Comparison of ENCODE assay signal across 29 cellular contexts in the genomic region with DNA sequence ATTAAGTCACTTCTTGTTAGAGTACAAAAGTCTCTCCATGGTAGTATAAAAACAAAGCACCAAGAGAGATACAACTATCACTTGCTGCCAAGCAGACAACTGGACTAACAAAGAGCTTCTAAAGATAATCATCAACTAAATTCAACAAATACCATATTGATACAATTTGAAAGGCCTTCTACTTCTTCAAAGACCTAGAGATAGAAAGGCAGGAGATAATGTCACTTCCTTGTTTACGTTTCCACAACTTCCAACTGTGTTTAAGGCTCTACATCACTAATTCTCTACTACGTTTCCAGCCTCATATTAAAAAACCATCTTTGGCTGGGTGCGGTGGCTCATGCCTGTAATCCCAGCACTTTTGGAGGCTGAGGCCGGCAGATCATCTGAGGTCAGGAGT.
"Had no signal": no experiment of that assay in that cellular context is flagged by ENCODE, and none has a peak within 500 bp of the region (broad histone marks: within the 10 kb centered on the region; RNA-seq: fewer than 3 reads in every experiment).

No MANE protein-coding gene starts in this region.

- H3K4me3 Mint-ChIP-seq: immature natural killer cell; naive B cell; natural killer cell treated with Interleukin-12 subunit alpha and Interleukin-12 subunit beta and Interleukin-15 and Interleukin-18, amount 100 ng/mL, for 72 hours; neural progenitor cell; stimulated activated effector memory CD8-positive, alpha-beta T cell treated with anti-CD3 and anti-CD28 coated beads, Interleukin-12 subunit alpha, Interleukin-12 subunit beta, amount 100 ng/mL, for 72 hours; stimulated activated naive CD8-positive, alpha-beta T cell treated with anti-CD3 and anti-CD28 coated beads, Interleukin-15, Interleukin-2, amounts not matched to agents 100 ng/mL and 50 ng/mL, for 24 hours had no signal

- ATAC-seq: foreskin keratinocyte; gastroesophageal sphincter; heart left ventricle; left colon; lower lobe of right lung; mucosa of descending colon; natural killer cell treated with Interleukin-12 subunit alpha and Interleukin-12 subunit beta and Interleukin-15 and Interleukin-18, amount 100 ng/mL, for 72 hours; stimulated activated effector memory CD8-positive, alpha-beta T cell treated with anti-CD3 and anti-CD28 coated beads, Interleukin-12 subunit alpha, Interleukin-12 subunit beta, amount 100 ng/mL, for 72 hours; upper lobe of right lung had no signal

- H3K9me3 Mint-ChIP-seq: immature natural killer cell; naive B cell; natural killer cell treated with Interleukin-12 subunit alpha and Interleukin-12 subunit beta and Interleukin-15 and Interleukin-18, amount 100 ng/mL, for 72 hours; neural progenitor cell; stimulated activated effector memory CD8-positive, alpha-beta T cell treated with anti-CD3 and anti-CD28 coated beads, Interleukin-12 subunit alpha, Interleukin-12 subunit beta, amount 100 ng/mL, for 72 hours; stimulated activated naive CD8-positive, alpha-beta T cell treated with anti-CD3 and anti-CD28 coated beads, Interleukin-15, Interleukin-2, amounts not matched to agents 100 ng/mL and 50 ng/mL, for 24 hours had no signal

- H3K9me3 ChIP-seq: esophagus muscularis mucosa, gastroesophageal sphincter, heart left ventricle, left ventricle myocardium inferior, lower lobe of right lung, mucosa of descending colon, sigmoid colon, suprapubic skin, transverse colon, upper lobe of right lung, uterus had no signal

- H3K27ac Mint-ChIP-seq: natural killer cell treated with Interleukin-12 subunit alpha and Interleukin-12 subunit beta and Interleukin-15 and Interleukin-18, amount 100 ng/mL, for 72 hours; neural progenitor cell; progenitor cell of endocrine pancreas; stimulated activated effector memory CD8-positive, alpha-beta T cell treated with anti-CD3 and anti-CD28 coated beads, Interleukin-12 subunit alpha, Interleukin-12 subunit beta, amount 100 ng/mL, for 72 hours; stimulated activated naive CD8-positive, alpha-beta T cell treated with anti-CD3 and anti-CD28 coated beads, Interleukin-15, Interleukin-2, amounts not matched to agents 100 ng/mL and 50 ng/mL, for 24 hours had no signal

- H3K4me1 ChIP-seq: foreskin keratinocyte, lower lobe of right lung, parathyroid adenoma, suprapubic skin, upper lobe of right lung, uterus had no signal

- H3K27me3 Mint-ChIP-seq: naive B cell; natural killer cell treated with Interleukin-12 subunit alpha and Interleukin-12 subunit beta and Interleukin-15 and Interleukin-18, amount 100 ng/mL, for 72 hours; progenitor cell of endocrine pancreas; stimulated activated naive CD8-positive, alpha-beta T cell treated with anti-CD3 and anti-CD28 coated beads, Interleukin-15, Interleukin-2, amounts not matched to agents 100 ng/mL and 50 ng/mL, for 24 hours had no signal

- H3K27ac ChIP-seq: coronary artery, esophagus muscularis mucosa, foreskin keratinocyte, gastroesophageal sphincter, heart left ventricle, left ventricle myocardium inferior, lower lobe of right lung, neural progenitor cell, parathyroid adenoma, sigmoid colon, suprapubic skin, transverse colon, upper lobe of right lung, uterus had no signal

- H3K27me3 ChIP-seq: esophagus muscularis mucosa, foreskin keratinocyte, gastroesophageal sphincter, heart left ventricle, neural progenitor cell, sigmoid colon, suprapubic skin, transverse colon, upper lobe of right lung, uterus had no signal

- H3K36me3 ChIP-seq: uterus had no signal

- H3K36me3 Mint-ChIP-seq: natural killer cell treated with Interleukin-12 subunit alpha and Interleukin-12 subunit beta and Interleukin-15 and Interleukin-18, amount 100 ng/mL, for 72 hours had no signal

- H3K4me3 ChIP-seq: coronary artery, esophagus muscularis mucosa, gastroesophageal sphincter, heart left ventricle, left ventricle myocardium inferior, lower lobe of right lung, mucosa of descending colon, neural progenitor cell, sigmoid colon, suprapubic skin, transverse colon, upper lobe of right lung, uterus had no signal

- DNase-seq: dermis blood vessel endothelial cell; effector memory CD4-positive, alpha-beta T cell; foreskin keratinocyte; heart left ventricle; hippocampal formation; immature natural killer cell; islet precursor cell; kidney glomerular epithelial cell; left colon; left ventricle myocardium inferior; lower lobe of right lung; mucosa of descending colon; naive B cell; sigmoid colon; stimulated activated CD4-positive, alpha-beta T cell treated with anti-CD3 and anti-CD28 coated beads, Interleukin-2, amount 100 ng/mL, for 24 hours; stimulated activated CD4-positive, alpha-beta T cell treated with anti-CD3 and anti-CD28 coated beads, Interleukin-4, amount 100 ng/mL, for 24 hours; transverse colon; upper lobe of right lung; uterus had no signal
